ENCODE assay signal across 8 cellular contexts in the genomic region with DNA sequence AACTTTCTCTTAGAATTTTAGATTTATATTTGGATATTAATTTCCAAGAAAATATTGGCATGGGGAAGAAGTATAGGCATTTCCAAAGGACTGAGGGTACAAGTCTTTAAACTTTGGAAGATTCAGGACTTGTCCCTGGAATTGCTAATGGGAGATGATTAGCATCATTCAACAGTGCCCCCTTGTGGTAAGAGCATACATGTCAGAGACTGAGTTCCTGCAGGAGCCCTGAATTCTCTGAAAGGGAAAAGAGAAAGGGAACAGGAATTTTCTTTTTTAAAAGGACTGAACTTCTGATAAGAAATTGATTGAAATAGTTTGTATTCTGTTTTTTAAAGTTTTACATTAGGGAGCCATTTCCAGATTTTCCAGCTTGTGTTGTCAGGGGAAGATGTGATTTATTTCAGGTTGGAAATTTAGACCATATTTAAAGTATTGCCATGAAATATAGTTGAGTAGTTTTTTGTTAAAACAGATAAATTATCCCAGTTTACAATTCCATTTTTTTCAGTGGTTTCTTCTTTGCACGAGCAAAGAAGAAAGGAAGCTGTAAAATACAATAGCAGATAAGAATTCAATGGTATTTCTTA. TPM values are rescaled to one million over a fixed set of nuclear protein-coding genes. Genes with fewer than 3 reads are reported as not detected.
A peak's percentile ranks its signal among the peaks of the same experiment; 100 is the strongest.
DNase-seq lines count a peak whose midpoint lies in the region; ATAC-seq and TF ChIP-seq lines count a peak whose summit lies in the region.

No MANE protein-coding gene starts in this region.

- H3K9me3 ChIP-seq in mucosa of descending colon, result no peaks in the 10 kb centered on the region

- CTCF ChIA-PET in AG04449 (lab: Yijun Ruan, JAX), result interaction anchor here (0.6 to 4.8 kb wide), 43 partner anchors 8 to 332 kb away, joined by 3 to 59 read pairs (median 3); no protein-coding TSS in a partner anchor

- H3K4me1 ChIP-seq in mucosa of descending colon (ENCODE audit: low read depth), result no peaks in the 10 kb centered on the region

- POLR2A ChIA-PET in AG04449 (lab: Yijun Ruan, JAX), result no interaction called here

- intact Hi-C loops in mucosa of descending colon (cut with DNase I, micrococcal nuclease), result loop anchor here in 1 of 2 donors (10.0 kb wide), 1 partner anchor 217 kb away; no protein-coding TSS in a partner anchor

- peak; percentile 41 for DNase-seq in AG04449 (ENCODE audit: low read depth, low spot score)
- DNase-seq in GM06990 (ENCODE audit: extremely low read depth, insufficient read length), result no peak
- DNase-seq in NCI-H1694 (lab: John Stamatoyannopoulos, UW), result peak; percentile 88
- DNase-seq in T1000 (lab: John Stamatoyannopoulos, UW), result peak; percentile 61
- no peak for DNase-seq in epithelial cell of proximal tubule (ENCODE audit: low read depth)
- peak in 1 of 3 donors; percentile 86 for DNase-seq in mucosa of descending colon

- ATAC-seq in mucosa of descending colon (peak; percentile 79), HG03196 (IDR thresholded peaks at IDR 0.05; ENCODE audit: unreplicated experiment) (no peak), HG02588 (IDR thresholded peaks at IDR 0.05; ENCODE audit: unreplicated experiment) (no peak)

- no peak overlapping the region for H3K4me3 ChIP-seq in AG04449 (ENCODE audit: low read depth, low read length)
- H3K4me3 ChIP-seq in GM06990 (replicated peaks; ENCODE audit: low read depth, low read length), result no peak overlapping the region
- no peak overlapping the region for H3K4me3 ChIP-seq in epithelial cell of proximal tubule (ENCODE audit: low read depth, low read length)
- H3K4me3 ChIP-seq in mucosa of descending colon, result no peak overlapping the region

- H3K27me3 ChIP-seq in GM06990 (replicated peaks; ENCODE audit: control insufficient read depth, insufficient read depth, low read length), result no peaks in the 10 kb centered on the region

- TF ChIP-seq CTCF in AG04449 (IDR thresholded peaks at IDR 0.05; ENCODE audit: insufficient read depth, low read length, missing control alignments), result peak; percentile 74
- TF ChIP-seq CTCF in GM06990 (IDR thresholded peaks at IDR 0.05; ENCODE audit: insufficient read depth, low read length, poor library complexity, severe bottlenecking), result peak; percentile 82
- peak; percentile 95 for TF ChIP-seq CTCF in epithelial cell of proximal tubule (conservative IDR thresholded peaks at IDR 0.05; ENCODE audit: low read depth, low read length)
- peak; percentile 77 for TF ChIP-seq CTCF in mucosa of descending colon (IDR thresholded peaks at IDR 0.05)

- H3K36me3 ChIP-seq in GM06990 (ENCODE audit: control insufficient read depth, insufficient read depth, low read length), result no peaks in the 10 kb centered on the region
- H3K36me3 ChIP-seq in mucosa of descending colon (ENCODE audit: low read depth), result no peaks in the 10 kb centered on the region

RNA-seq across cellular contexts. Expression of a gene that starts 44.0 kb away (rescaled TPM):
- total RNA-seq in epithelial cell of proximal tubule (3.6 TPM in 1 of 2 replicates, not detected in the other), mucosa of descending colon (10 to 100 TPM; 14.3 to 51.4 (median 51.1) TPM)

RNA-seq across cellular contexts. Expression of a gene that starts 58.4 kb away (rescaled TPM):
- total RNA-seq in epithelial cell of proximal tubule (64.8 and 71.0 TPM in 2 replicates), mucosa of descending colon (10 to 100 TPM; 50.2 to 72.6 (median 67.3) TPM)

Comparison
In these comparisons a context has a peak if more than half of its experiments do, and no peak if none do; other contexts are left out.
1. DNase-seq: peak in AG04449 (single experiment), NCI-H1694 (single experiment) and T1000 (single experiment); none in GM06990 (single experiment) and epithelial cell of proximal tubule (single experiment).
2. Peak in every context shown above with its lines, with median percentiles within 50 percentile points of each other: CTCF ChIP-seq.